ENCODE assay signal across 8 cellular contexts in the genomic region with DNA sequence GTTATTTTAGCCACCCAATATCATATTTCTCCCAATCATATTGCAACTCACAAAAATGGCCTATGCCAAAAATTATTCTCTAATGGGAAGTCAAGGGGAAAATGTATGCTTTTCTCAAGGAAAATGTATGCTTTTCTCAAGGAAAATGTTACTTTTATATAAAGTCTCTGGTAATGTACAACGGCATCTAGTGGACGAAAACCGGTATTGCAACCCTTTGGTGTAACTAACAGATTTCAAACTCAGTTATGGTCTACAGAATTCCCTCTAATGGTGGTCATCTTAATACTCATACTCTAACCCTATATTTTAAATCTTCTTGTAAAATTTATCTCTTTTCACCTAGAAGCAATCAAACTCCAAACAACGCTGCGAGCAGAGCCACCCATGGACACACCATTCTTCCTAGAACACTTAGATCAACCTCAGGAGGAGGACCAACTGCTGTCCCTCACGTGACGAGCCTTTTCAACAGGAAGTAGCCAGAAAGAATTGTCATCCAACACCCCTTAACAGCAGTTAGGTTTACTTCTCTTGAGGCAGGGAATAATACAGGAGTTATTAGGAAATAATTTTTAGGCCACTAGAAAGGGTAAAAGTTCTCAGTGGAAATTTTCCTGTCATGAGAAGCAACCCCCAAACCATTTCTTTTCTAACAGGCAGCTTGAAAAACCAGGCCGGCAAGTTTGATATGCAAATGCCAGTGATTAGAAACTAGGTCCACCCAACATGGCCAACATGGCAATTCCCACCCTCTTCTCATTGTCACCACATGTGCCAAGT. TPM values are rescaled to one million over a fixed set of nuclear protein-coding genes. Genes with fewer than 3 reads are reported as not detected.
DNase-seq lines count a peak whose midpoint lies in the region; ATAC-seq and TF ChIP-seq lines count a peak whose summit lies in the region.

No MANE protein-coding gene starts in this region.

- ATAC-seq in GM21447 (IDR thresholded peaks at IDR 0.05; ENCODE audit: unreplicated experiment) = no peak

- H3K4me1 ChIP-seq in fibroblast of lung (ENCODE audit: control insufficient read depth, extremely low read depth, insufficient read depth, low read length) (no peaks in the 10 kb centered on the region), parathyroid adenoma (no peaks in the 10 kb centered on the region)

- no peaks in the 10 kb centered on the region for H3K9me3 ChIP-seq in fibroblast of lung (ENCODE audit: control insufficient read depth, insufficient read depth, low read depth, low read length)
- no peaks in the 10 kb centered on the region for H3K9me3 ChIP-seq in parathyroid adenoma (ENCODE audit: control insufficient read depth, low read length)

- H3K27ac ChIP-seq in fibroblast of lung (ENCODE audit: insufficient read depth, low read length) = no peak overlapping the region
- H3K27ac ChIP-seq in parathyroid adenoma = no peak overlapping the region

- H3K4me3 ChIP-seq in HFF-Myc (replicated peaks; ENCODE audit: low read depth, low read length) (no peak overlapping the region), fibroblast of lung (replicated peaks in 1 of 4; ENCODE audit: control extremely low read depth in 1 of 4, insufficient read depth in 1 of 4, low read depth in 3 of 4, low read length in 4 of 4) (no peak overlapping the region), parathyroid adenoma (ENCODE audit: low read depth, low read length) (no peak overlapping the region)

- H3K36me3 ChIP-seq in fibroblast of lung (ENCODE audit: control insufficient read depth, insufficient read depth, low read length) = no peaks in the 10 kb centered on the region
- no peaks in the 10 kb centered on the region for H3K36me3 ChIP-seq in parathyroid adenoma (ENCODE audit: control insufficient read depth, insufficient read depth, low read length)

- TF ChIP-seq CTCF in HFF-Myc (IDR thresholded peaks at IDR 0.05; ENCODE audit: low read depth, low read length, missing control alignments) (peak; percentile 76), fibroblast of lung (conservative IDR thresholded peaks at IDR 0.05 in 1 of 2, IDR thresholded peaks at IDR 0.05 in 1 of 2; ENCODE audit: low read depth in 1 of 2, low read length in 2 of 2) (peak; percentile 75 to 91), parathyroid adenoma (IDR thresholded peaks at IDR 0.05) (peak; percentile 83)

- no peak overlapping the region for H3K9ac ChIP-seq in fibroblast of lung (ENCODE audit: insufficient read depth, low read length)
- no peak overlapping the region for H3K9ac ChIP-seq in parathyroid adenoma

- no peaks in the 10 kb centered on the region for H4K20me1 ChIP-seq in fibroblast of lung (ENCODE audit: control insufficient read depth, extremely low read depth, insufficient read depth, low read length)

- H3K4me2 ChIP-seq in fibroblast of lung (ENCODE audit: extremely low read depth, insufficient read depth, low read length) (no peak overlapping the region), parathyroid adenoma (ENCODE audit: low read length) (no peak overlapping the region)

- H3K79me2 ChIP-seq in fibroblast of lung (ENCODE audit: control insufficient read depth, insufficient read depth, low read length) (no peaks in the 10 kb centered on the region), parathyroid adenoma (no peaks in the 10 kb centered on the region)

- DNase-seq in NCI-H82 (lab: John Stamatoyannopoulos, UW) (peak; percentile 42), NCI-H82 treated with DMSO at 0.1 percent for 48 hours (lab: John Stamatoyannopoulos, UW; ENCODE audit: unreplicated experiment) (no peak), HFF-Myc (ENCODE audit: extremely low read depth, low read depth) (no peak), SW480 (ENCODE audit: low spot score) (peak; percentile 38), fibroblast of lung (ENCODE audit: low read depth in 2 of 2) (peak; percentile 10 to 46), T-helper 1 cell (no peak)

- H2AFZ ChIP-seq in fibroblast of lung (ENCODE audit: low read length) (no peak overlapping the region), parathyroid adenoma (no peak overlapping the region)

- H3K27me3 ChIP-seq in fibroblast of lung (ENCODE audit: control insufficient read depth, insufficient read depth, low read length) = no peaks in the 10 kb centered on the region
- H3K27me3 ChIP-seq in parathyroid adenoma (ENCODE audit: control insufficient read depth, insufficient read depth, low read length) = no peaks in the 10 kb centered on the region

RNA-seq across cellular contexts. Expression of gene APOBEC1, which starts 20.1 kb away (rescaled TPM):
- not detected in 2 replicates for total RNA-seq in fibroblast of lung
- not detected in 2 replicates for polyA plus RNA-seq in fibroblast of lung
- not detected in 2 replicates for polyA plus RNA-seq in fibroblast of lung (2012)
- polyA minus RNA-seq in fibroblast of lung (ENCODE audit: low replicate concordance) = not detected in 2 replicates

RNA-seq across cellular contexts. Expression of gene GDF3, which starts 50.0 kb away (rescaled TPM):
- total RNA-seq in fibroblast of lung = not detected in 2 replicates
- not detected in 2 replicates for polyA plus RNA-seq in fibroblast of lung
- polyA plus RNA-seq in fibroblast of lung (2012) = not detected in 2 replicates
- polyA minus RNA-seq in fibroblast of lung (ENCODE audit: low replicate concordance) = not detected in 2 replicates

Comparison
In these comparisons a context has a peak if more than half of its experiments do, and no peak if none do; other contexts are left out.
1. DNase-seq: peak in NCI-H82 (single experiment), SW480 (single experiment) and fibroblast of lung (2 of 2); none in NCI-H82 treated with DMSO at 0.1 percent for 48 hours (single experiment), HFF-Myc (single experiment) and T-helper 1 cell (0 of 5).
2. Peak in every context shown above with its lines, with median percentiles within 50 percentile points of each other: CTCF ChIP-seq.